In the genomic region with DNA sequence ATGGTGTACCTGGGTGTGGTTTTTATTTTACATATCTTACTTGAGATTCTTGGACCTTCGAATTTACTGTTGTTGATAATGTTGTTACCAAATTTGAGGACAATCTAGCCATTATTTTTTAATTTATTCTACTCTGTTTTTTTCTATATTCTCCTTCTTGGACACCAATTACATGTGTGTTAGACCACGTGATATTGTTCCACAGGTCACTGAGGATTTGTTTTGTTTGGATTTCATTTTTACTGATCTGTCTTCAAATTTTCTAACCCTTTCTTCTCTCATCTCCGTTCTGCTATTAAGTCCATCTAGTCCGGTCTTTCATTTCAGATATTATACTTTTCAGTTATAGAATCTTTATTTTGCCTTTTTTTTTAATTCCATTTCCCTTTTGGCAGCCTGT, we compare ENCODE assay signal across 19 cellular contexts.
DNase-seq lines count a peak whose midpoint lies in the region; TF ChIP-seq lines count a peak whose summit lies in the region.
"Had no signal": no experiment of that assay in that cellular context is flagged by ENCODE, and none has a peak within 500 bp of the region (broad histone marks: within the 10 kb centered on the region; RNA-seq: fewer than 3 reads in every experiment).

No MANE protein-coding gene starts in this region.

- H3K36me3 Mint-ChIP-seq in HFFc6 (ENCODE audit: low read depth), result peaks cover 43% of the 10 kb centered on the region

- intact Hi-C loops in sigmoid colon (cut with DNase I), result no loop called here

- no peak for TF ChIP-seq POLR2A in sigmoid colon (IDR thresholded peaks at IDR 0.05)

- no peak for TF ChIP-seq EP300 in sigmoid colon (IDR thresholded peaks at IDR 0.05)

- peaks cover 5 to 26% (median 15%) of the 10 kb centered on the region in 4 donors for H3K36me3 ChIP-seq in sigmoid colon
- H3K36me3 ChIP-seq in effector memory CD4-positive, alpha-beta T cell (ENCODE audit: control insufficient read depth, insufficient read depth, low read length), result peaks cover 32% of the 10 kb centered on the region
- no peaks in the 10 kb centered on the region; the same call in 1 of the 2 replicates for H3K36me3 ChIP-seq in SJCRH30

- H3K4me3 Mint-ChIP-seq in HFFc6, result no peak overlapping the region
- H3K4me3 Mint-ChIP-seq: CD14-positive monocyte, H9 had no signal

- H3K27ac ChIP-seq in sigmoid colon (peak overlapping the region in 3 of 4 donors; percentile 31 to 88 (median 64)), SJCRH30 (no peak overlapping the region)
- H3K27ac ChIP-seq in effector memory CD4-positive, alpha-beta T cell (ENCODE audit: insufficient read depth, low read length, poor library complexity, severe bottlenecking), result no peak overlapping the region
- H3K27ac ChIP-seq: 22Rv1, A549, BLaER1, HL-60 had no signal

- peaks cover 21% of the 10 kb centered on the region for H3K4me1 Mint-ChIP-seq in HFFc6 (ENCODE audit: low read depth)

- TF ChIP-seq CTCF in HFFc6 (IDR thresholded peaks at IDR 0.05) (no peak), sigmoid colon (IDR thresholded peaks at IDR 0.05) (no peak)

- peaks cover 16% of the 10 kb centered on the region for H3K9me3 Mint-ChIP-seq in HFFc6

- H3K4me3 ChIP-seq in sigmoid colon, result no peak overlapping the region
- H3K4me3 ChIP-seq in effector memory CD4-positive, alpha-beta T cell (ENCODE audit: insufficient read depth, low read depth, low read length, poor library complexity, severe bottlenecking), result no peak overlapping the region
- H3K4me3 ChIP-seq in SJCRH30, result no peak overlapping the region
- H3K4me3 ChIP-seq: A549, BLaER1, GM12878 had no signal

- 97% methylated on average over 4 of the region's 4 CpGs for WGBS in sigmoid colon, 2 donors

- H3K4me1 ChIP-seq in sigmoid colon, result peaks cover 0 to 40% (median 38%) of the 10 kb centered on the region in 4 donors
- no peaks in the 10 kb centered on the region for H3K4me1 ChIP-seq in effector memory CD4-positive, alpha-beta T cell (ENCODE audit: control insufficient read depth, insufficient read depth, low read length, poor library complexity, severe bottlenecking)
- no peaks in the 10 kb centered on the region for H3K4me1 ChIP-seq in SJCRH30
- H3K4me1 ChIP-seq: A549 had no signal

- no peak overlapping the region for H3K27ac Mint-ChIP-seq in HFFc6
- H3K27ac Mint-ChIP-seq: CD14-positive monocyte, H9 had no signal

- peak; percentile 43 for DNase-seq in DMS53 (lab: John Stamatoyannopoulos, UW)
- DNase-seq in DMS53 treated with DMSO at 0.1 percent for 48 hours (lab: John Stamatoyannopoulos, UW; ENCODE audit: unreplicated experiment), result no peak
- peak; percentile 7 for DNase-seq in HFFc6
- peak; percentile 16 for DNase-seq in amniotic epithelial cell (ENCODE audit: low read depth)
- no peak for DNase-seq in sigmoid colon
- DNase-seq in effector memory CD4-positive, alpha-beta T cell, result no peak
- DNase-seq in SIG-M5 (lab: John Stamatoyannopoulos, UW), result no peak
- no peak for DNase-seq in SJCRH30
- DNase-seq: CD4-positive, alpha-beta memory T cell; DMS153; DND-41; EL; H9 had no signal

- H3K27me3 ChIP-seq in sigmoid colon (no peaks in the 10 kb centered on the region), SJCRH30 (no peaks in the 10 kb centered on the region)
- H3K27me3 ChIP-seq in effector memory CD4-positive, alpha-beta T cell (replicated peaks; ENCODE audit: control insufficient read depth, insufficient read depth, low read length, poor library complexity, severe bottlenecking), result no peaks in the 10 kb centered on the region
- H3K27me3 ChIP-seq: BLaER1 had no signal

- no peaks in the 10 kb centered on the region for H3K27me3 Mint-ChIP-seq in HFFc6 (ENCODE audit: insufficient read depth)
- H3K27me3 Mint-ChIP-seq: CD4-positive, alpha-beta memory T cell had no signal

- H3K9me3 ChIP-seq in sigmoid colon (peaks cover 3 to 8% (median 8%) of the 10 kb centered on the region in 4 donors), SJCRH30 (replicated peaks) (0 out of 2 replicates have a peak, but pooled peaks cover 3% of the 10 kb centered on the region)
- no peaks in the 10 kb centered on the region for H3K9me3 ChIP-seq in effector memory CD4-positive, alpha-beta T cell (ENCODE audit: control insufficient read depth, low read length)

Comparison
In these comparisons a context has a peak if more than half of its experiments do, and no peak if none do; other contexts are left out.
1. DNase-seq: peak in DMS53 (single experiment), HFFc6 (single experiment) and amniotic epithelial cell (single experiment); none in DMS53 treated with DMSO at 0.1 percent for 48 hours (single experiment), sigmoid colon (single experiment), effector memory CD4-positive, alpha-beta T cell (0 of 3), SIG-M5 (single experiment) and SJCRH30 (0 of 2).
2. H3K27ac ChIP-seq: peak in sigmoid colon (3 of 4); none in effector memory CD4-positive, alpha-beta T cell (single experiment) and SJCRH30 (single experiment).